14 cellular contexts compared by ENCODE assay signal in the genomic region with DNA sequence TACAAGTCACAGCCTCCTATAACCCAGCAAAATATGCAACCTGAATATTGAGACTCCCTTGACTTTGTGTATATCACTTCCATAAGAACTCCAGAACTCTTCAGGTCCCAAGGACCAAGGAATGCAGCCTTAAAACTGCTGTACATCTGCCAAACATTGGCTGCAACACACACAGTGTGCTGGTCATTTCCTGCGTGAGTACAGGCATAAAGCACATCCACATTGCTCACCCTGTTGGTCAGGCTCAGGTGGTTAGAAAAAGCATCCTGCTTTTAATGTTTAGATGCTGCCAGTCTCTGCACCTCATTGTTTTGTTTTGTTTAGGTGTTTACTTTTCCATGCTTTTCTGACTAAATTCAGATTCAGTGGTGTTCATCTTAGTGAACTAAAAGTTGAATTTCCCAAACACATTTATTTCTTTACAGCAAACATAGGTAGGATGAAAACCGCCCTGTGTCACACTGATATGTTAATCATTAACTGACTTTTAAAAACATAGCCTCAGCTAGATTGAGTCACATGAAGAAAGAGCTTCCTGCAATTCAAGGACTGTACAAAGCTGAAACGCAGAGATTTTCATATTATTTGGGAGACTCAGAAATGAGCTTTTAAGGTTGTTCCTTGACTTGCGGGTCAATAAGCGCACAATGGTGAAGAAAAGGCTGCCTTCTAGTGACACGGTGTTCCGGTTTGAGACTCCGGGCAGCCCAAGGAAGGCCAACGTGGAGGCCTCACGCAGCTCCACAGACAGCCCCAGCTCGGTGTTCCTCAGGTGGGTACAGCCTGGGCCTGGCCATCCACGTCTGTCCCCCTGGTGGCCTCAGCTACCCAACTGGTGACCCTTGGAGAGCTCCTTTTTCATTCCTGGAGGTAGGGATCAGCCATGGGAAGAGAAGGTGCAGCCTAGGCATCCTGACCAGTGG. TPM values are rescaled to one million over a fixed set of nuclear protein-coding genes. Genes with fewer than 3 reads are reported as not detected.
DNase-seq lines count a peak whose midpoint lies in the region; ATAC-seq, FAIRE-seq and TF ChIP-seq lines count a peak whose summit lies in the region.
"Had no signal": no experiment of that assay in that cellular context is flagged by ENCODE, and none has a peak within 500 bp of the region (broad histone marks: within the 10 kb centered on the region; RNA-seq: fewer than 3 reads in every experiment).

No MANE protein-coding gene starts in this region.

- peaks cover 13% of the 10 kb centered on the region for H3K4me1 ChIP-seq in mucosa of descending colon (ENCODE audit: low read depth)
- H3K4me1 ChIP-seq: testis had no signal

- no peak overlapping the region for H3K4me3 ChIP-seq in cardiac fibroblast (replicated peaks in 1 of 2; ENCODE audit: low read depth in 2 of 2, low read length in 2 of 2)
- peak overlapping the region; percentile 18 for H3K4me3 ChIP-seq in mucosa of descending colon
- H3K4me3 ChIP-seq: testis had no signal

- no peak for TF ChIP-seq CTCF in cardiac fibroblast (IDR thresholded peaks at IDR 0.05; ENCODE audit: low read depth, low read length)
- no peak for TF ChIP-seq CTCF in mucosa of descending colon (IDR thresholded peaks at IDR 0.05)

- intact Hi-C loops in mucosa of descending colon (cut with DNase I, micrococcal nuclease): no loop called here

- in situ Hi-C loops in Caki2 (cut with HindIII; ENCODE audit: low pct_unique_long_range_greater_than_20kb, low sequenced_read_pairs): loop anchor here (25.0 kb wide), 1 partner anchor 166 kb away; no protein-coding TSS in a partner anchor

- DNase-seq in Caki2 (ENCODE audit: low read depth) (peak; percentile 91), HT1080 (ENCODE audit: low read depth) (peak; percentile 62), cardiac fibroblast (ENCODE audit: low read depth in 2 of 2) (peak; percentile 62 to 79), mucosa of descending colon (peak; percentile 57 to 71 (median 67)), frontal cortex (ENCODE audit: low spot score in 2 of 2) (no peak), 8988T (no peak)
- no peak for DNase-seq in activated effector memory CD4-positive, alpha-beta T cell treated with anti-CD3 and anti-CD28 coated beads, Interleukin-2, amount 50 U/mL, for 16 hours
- DNase-seq: activated naive CD4-positive, alpha-beta T cell; glutamatergic neuron; NCI-H2107; stimulated activated CD4-positive, alpha-beta T cell treated with anti-CD3 and anti-CD28 coated beads, Interleukin-12 subunit alpha, Interleukin-12 subunit beta, amount 100 ng/mL, for 4 hours; T-helper 9 cell; testis had no signal

- H3K9me3 ChIP-seq in mucosa of descending colon: no peaks in the 10 kb centered on the region
- H3K9me3 ChIP-seq: testis had no signal

- FAIRE-seq in frontal cortex (lab: Jason Lieb, UNC): no peak

- ATAC-seq in mucosa of descending colon (peak; percentile 87), HG02970 (IDR thresholded peaks at IDR 0.05; ENCODE audit: low FRiP score, unreplicated experiment) (no peak)

- H3K36me3 ChIP-seq in mucosa of descending colon (ENCODE audit: low read depth): no peaks in the 10 kb centered on the region

RNA-seq across cellular contexts. Expression of gene GRAMD2B, which starts 52.2 kb away (rescaled TPM):
- total RNA-seq in Caki2 (2014; rRNA removed; shearing (Covaris generic); ENCODE audit: low replicate concordance): 38.3 and 50.4 TPM in 2 replicates
- total RNA-seq in HT1080 (2014; rRNA removed; shearing (Covaris generic)): 5.2 and 8.1 TPM in 2 replicates
- polyA plus RNA-seq in HT1080 (2015; cell fraction: cytosol; rRNA removed): 4.8 and 6.3 TPM in 2 replicates
- polyA plus RNA-seq in HT1080 (2015; cell fraction: nucleus; rRNA removed): 5.7 and 6.6 TPM in 2 replicates
- total RNA-seq in mucosa of descending colon (10 to 100 TPM; 44.8 to 83.3 (median 55.6) TPM), frontal cortex (6.5 TPM)

Comparison
In these comparisons a context has a peak if more than half of its experiments do, and no peak if none do; other contexts are left out.
1. DNase-seq: peak in Caki2 (single experiment), HT1080 (single experiment), cardiac fibroblast (2 of 2) and mucosa of descending colon (3 of 3); none in frontal cortex (0 of 2), 8988T (single experiment) and activated effector memory CD4-positive, alpha-beta T cell treated with anti-CD3 and anti-CD28 coated beads, Interleukin-2, amount 50 U/mL, for 16 hours (single experiment).